In genomic region chr12:106981781-106982180, GRCh38 we compare ENCODE assay signal across 22 cellular contexts. TPM values are rescaled to one million over a fixed set of nuclear protein-coding genes. Genes with fewer than 3 reads are reported as not detected.
DNase-seq lines count a peak whose midpoint lies in the region; ATAC-seq and TF ChIP-seq lines count a peak whose summit lies in the region.
"Had no signal": no experiment of that assay in that cellular context is flagged by ENCODE, and none has a peak within 500 bp of the region (broad histone marks: within the 10 kb centered on the region; RNA-seq: fewer than 3 reads in every experiment).

No MANE protein-coding gene starts in this region.

- peaks cover 13% of the 10 kb centered on the region for H3K36me3 Mint-ChIP-seq in T-helper 17 cell (ENCODE audit: low read depth)
- peaks cover 44% of the 10 kb centered on the region for H3K36me3 Mint-ChIP-seq in nephron (ENCODE audit: low read depth)

- H3K27ac ChIP-seq in testis = no peak overlapping the region
- H3K27ac ChIP-seq: HL-60, Peyer's patch had no signal

- DNase-seq in HCEC 1CT = peak; percentile 31
- DNase-seq in T-helper 17 cell = no peak
- DNase-seq in fibroblast of mammary gland (ENCODE audit: low read depth) = peak; percentile 73
- no peak for DNase-seq in testis
- DNase-seq in NCI-H2196 (lab: John Stamatoyannopoulos, UW; ENCODE audit: unreplicated experiment) = no peak
- no peak for DNase-seq in cortex of kidney (lab: John Stamatoyannopoulos, UW)
- DNase-seq: ACHN; Calu3; CD4-positive, alpha-beta T cell; KBM-7; NCI-H1092; NCI-H1694; NCI-H2107; NCI-H446; NCI-H774; Peyer's patch; SHP77 had no signal

- peaks cover 27% of the 10 kb centered on the region for H3K4me1 ChIP-seq in testis

- 68 to 98% methylated on average over 3 of the region's 3 CpGs for WGBS in testis, 2 donors

- no peaks in the 10 kb centered on the region for H3K9me3 ChIP-seq in T-helper 17 cell (ENCODE audit: control insufficient read depth, low read length, poor library complexity, severe bottlenecking)
- no peaks in the 10 kb centered on the region for H3K9me3 ChIP-seq in testis
- H3K9me3 ChIP-seq: Peyer's patch had no signal

- no peaks in the 10 kb centered on the region for H3K9me3 Mint-ChIP-seq in nephron
- H3K9me3 Mint-ChIP-seq: CD4-positive, alpha-beta T cell had no signal

- H3K27me3 ChIP-seq in testis = no peaks in the 10 kb centered on the region
- H3K27me3 ChIP-seq: Peyer's patch had no signal

- H3K36me3 ChIP-seq in testis (ENCODE audit: low read depth, missing control alignments) = no peaks in the 10 kb centered on the region

- H3K4me1 Mint-ChIP-seq in T-helper 17 cell (peaks cover 29% of the 10 kb centered on the region), nephron (peaks cover 60% of the 10 kb centered on the region)

- TF ChIP-seq CTCF in fibroblast of mammary gland (conservative IDR thresholded peaks at IDR 0.05; ENCODE audit: control insufficient read depth, insufficient read depth, low read depth, low read length) (no peak), nephron (IDR thresholded peaks at IDR 0.05; ENCODE audit: unreplicated experiment in 3 of 3) (no peak), testis (IDR thresholded peaks at IDR 0.05) (no peak)

- intact Hi-C loops in testis (cut with DNase I; ENCODE audit: low total_unique reads) = loop anchor here (10.0 kb wide), 1 partner anchor 113 kb away; the partner anchor contains the start of gene CRY1

- H3K4me3 ChIP-seq in fibroblast of mammary gland (ENCODE audit: control insufficient read depth, low read depth, low read length) (no peak overlapping the region), testis (no peak overlapping the region)
- H3K4me3 ChIP-seq: Peyer's patch had no signal

- ATAC-seq in T-helper 17 cell = no peak
- ATAC-seq in GM18858 (IDR thresholded peaks at IDR 0.05; ENCODE audit: unreplicated experiment) = no peak
- ATAC-seq: HCT116 had no signal

- H3K27ac Mint-ChIP-seq in T-helper 17 cell = peak overlapping the region; percentile 69
- H3K27ac Mint-ChIP-seq in nephron = peak overlapping the region in 2 of 3 experiments; percentile 41 to 44
- H3K27ac Mint-ChIP-seq: B cell; CD4-positive, alpha-beta T cell had no signal

- H3K27me3 Mint-ChIP-seq in T-helper 17 cell (no peaks in the 10 kb centered on the region), nephron (ENCODE audit: low read depth) (no peaks in the 10 kb centered on the region)
- H3K27me3 Mint-ChIP-seq: B cell; CD4-positive, alpha-beta T cell had no signal

- H3K4me3 Mint-ChIP-seq in T-helper 17 cell = no peak overlapping the region
- H3K4me3 Mint-ChIP-seq in nephron = peak overlapping the region in 1 of 3 experiments; percentile 35
- H3K4me3 Mint-ChIP-seq: B cell; CD4-positive, alpha-beta T cell had no signal

- no peak for TF ChIP-seq POLR2A in testis (IDR thresholded peaks at IDR 0.05)

RNA-seq across cellular contexts. Expression of gene MTERF2, which starts 5.2 kb away (rescaled TPM):
- total RNA-seq in T-helper 17 cell (10 to 100 TPM; 12.7 to 13.8 TPM), testis (10 to 100 TPM; 22.7 to 25.2 TPM)
- polyA plus RNA-seq in testis (ENCODE audit: insufficient read depth, low read depth, low replicate concordance) = 19.5 TPM

RNA-seq across cellular contexts. Expression of gene TMEM263, which starts 26.1 kb away (rescaled TPM):
- total RNA-seq in T-helper 17 cell (10 to 100 TPM; 34.4 to 35.1 TPM), testis (10 to 100 TPM; 40.5 to 45.3 TPM)
- polyA plus RNA-seq in testis (ENCODE audit: insufficient read depth, low read depth, low replicate concordance) = 33.6 TPM

Comparison
In these comparisons a context has a peak if more than half of its experiments do, and no peak if none do; other contexts are left out.
1. DNase-seq: peak in HCEC 1CT (single experiment) and fibroblast of mammary gland (single experiment); none in T-helper 17 cell (0 of 3), testis (single experiment), NCI-H2196 (single experiment) and cortex of kidney (single experiment).